20 cellular contexts compared by ENCODE assay signal in the genomic region with DNA sequence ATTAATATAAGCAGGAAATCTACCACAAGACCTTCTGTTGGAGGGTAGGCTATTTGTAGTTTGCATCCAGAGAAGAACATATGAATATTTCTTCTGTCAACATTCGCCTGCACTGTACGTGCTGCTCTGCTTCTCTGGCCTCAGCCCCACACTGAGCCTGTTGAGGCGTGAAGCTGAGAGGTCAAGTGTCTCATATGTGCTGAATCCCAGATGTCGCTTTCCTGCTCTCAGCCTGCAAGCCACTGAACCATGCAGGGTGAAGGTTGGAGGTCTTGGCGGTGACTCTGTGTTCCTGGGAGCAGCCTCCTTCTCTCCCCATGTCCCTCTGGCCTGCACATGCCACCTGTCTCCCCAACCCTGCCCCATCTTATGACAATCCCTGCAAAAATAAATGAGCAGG.
DNase-seq lines count a peak whose midpoint lies in the region; ATAC-seq, FAIRE-seq and TF ChIP-seq lines count a peak whose summit lies in the region.
"Had no signal": no experiment of that assay in that cellular context is flagged by ENCODE, and none has a peak within 500 bp of the region (broad histone marks: within the 10 kb centered on the region; RNA-seq: fewer than 3 reads in every experiment).

No MANE protein-coding gene starts in this region.

- peak; percentile 66 for DNase-seq in ACHN
- peak; percentile 56 for DNase-seq in G401 (ENCODE audit: low spot score)
- DNase-seq in NCI-H524 treated with DMSO at 0.1 percent for 48 hours (lab: John Stamatoyannopoulos, UW): peak; percentile 35
- peak; percentile 74 for DNase-seq in kidney
- no peak for DNase-seq in NCI-H1436 (lab: John Stamatoyannopoulos, UW)
- DNase-seq in H9: no peak
- no peak for DNase-seq in coronary artery (ENCODE audit: low spot score)
- DNase-seq: activated gamma-delta T cell treated with Interleukin-2 at 50 U/mL for 16 hours; aorta; COR-L47; natural killer cell; NCI-H2107; SHP77; stimulated activated naive CD8-positive, alpha-beta T cell treated with anti-CD3 and anti-CD28 coated beads, Interleukin-15, amount 100 ng/mL, for 72 hours had no signal

- no peak overlapping the region for H3K9ac ChIP-seq in kidney (ENCODE audit: low read length in 2 of 2)
- H3K9ac ChIP-seq in H9 (ENCODE audit: extremely low read depth, insufficient read length, low read length): no peak overlapping the region

- H3K18ac ChIP-seq in H9 (ENCODE audit: insufficient read length, low read depth, low read length): no peak overlapping the region

- no peak overlapping the region for H2BK120ac ChIP-seq in H9 (ENCODE audit: low read depth, low read length, poor library complexity, severe bottlenecking)

- H3K27ac ChIP-seq in kidney (ENCODE audit: low read depth in 2 of 2, low read length in 2 of 2) (peak overlapping the region; percentile 14 to 73), H9 (ENCODE audit: insufficient read length, low read depth, low read length) (no peak overlapping the region), coronary artery (no peak overlapping the region)

- in situ Hi-C loops in ACHN (cut with HindIII; ENCODE audit: low pct_ligation_motif_present, low pct_unique_long_range_greater_than_20kb, low sequenced_read_pairs) (no loop called here), G401 (cut with HindIII; ENCODE audit: low sequenced_read_pairs) (no loop called here)

- FAIRE-seq in kidney (lab: Jason Lieb, UNC): no peak
- FAIRE-seq: endothelial cell of umbilical vein, frontal cortex, H54 had no signal

- H3K9me3 Mint-ChIP-seq in H9: peaks cover 0 to 9% of the 10 kb centered on the region in 2 experiments; a peak in 1 of 5 replicates
- H3K9me3 Mint-ChIP-seq: natural killer cell; stimulated activated naive CD8-positive, alpha-beta T cell treated with anti-CD3 and anti-CD28 coated beads, Interleukin-15, amount 100 ng/mL, for 72 hours; T-helper 1 cell treated with Interleukin-12 subunit alpha and Interleukin-12 subunit beta and Interleukin-4 antibody, amounts not matched to agents 30 μg/mL and 1 μg/mL, for 36 hours had no signal

- no peak overlapping the region for H3K4me2 ChIP-seq in H9 (ENCODE audit: insufficient read depth, insufficient read length, low read length)

- no peak overlapping the region for H3K4me3 Mint-ChIP-seq in H9
- H3K4me3 Mint-ChIP-seq: natural killer cell; stimulated activated naive CD8-positive, alpha-beta T cell treated with anti-CD3 and anti-CD28 coated beads, Interleukin-15, amount 100 ng/mL, for 72 hours; T-helper 1 cell treated with Interleukin-12 subunit alpha and Interleukin-12 subunit beta and Interleukin-4 antibody, amounts not matched to agents 30 μg/mL and 1 μg/mL, for 36 hours had no signal

- H3K4me3 ChIP-seq in kidney (ENCODE audit: low read length in 2 of 2) (no peak overlapping the region), coronary artery (no peak overlapping the region)
- H3K4me3 ChIP-seq: lung had no signal

- H2BK15ac ChIP-seq in H9 (ENCODE audit: low read depth, low read length): no peak overlapping the region

- H3K23ac ChIP-seq in H9 (ENCODE audit: insufficient read length, low read depth, low read length): no peak overlapping the region

- H4K8ac ChIP-seq in H9 (replicated peaks; ENCODE audit: insufficient read length, low read depth, low read length): no peak overlapping the region

- ATAC-seq in HG03196 (IDR thresholded peaks at IDR 0.05; ENCODE audit: unreplicated experiment): no peak
- ATAC-seq: natural killer cell; stimulated activated naive CD8-positive, alpha-beta T cell treated with anti-CD3 and anti-CD28 coated beads, Interleukin-15, amount 100 ng/mL, for 72 hours had no signal

- no peak overlapping the region for H3K4ac ChIP-seq in H9 (ENCODE audit: low read depth, low read length)

- H2AK5ac ChIP-seq in H9 (ENCODE audit: insufficient read length, low read length): no peak overlapping the region

- no peaks in the 10 kb centered on the region for H3K27me3 Mint-ChIP-seq in H9 (ENCODE audit: low read depth)
- H3K27me3 Mint-ChIP-seq: stimulated activated naive CD8-positive, alpha-beta T cell treated with anti-CD3 and anti-CD28 coated beads, Interleukin-15, amount 100 ng/mL, for 72 hours had no signal

- intact Hi-C loops in kidney (cut with DNase I): no loop called here

- WGBS in H9 (ENCODE audit: extremely low coverage, insufficient read length, low lambda C conversion rate): no CpG with 5 or more reads among the region's 5 CpGs

- H3K27me3 ChIP-seq in H9 (ENCODE audit: insufficient read depth, low read length): no peaks in the 10 kb centered on the region

- H4K5ac ChIP-seq in H9 (ENCODE audit: insufficient read length, low read depth, low read length): no peak overlapping the region

- H3K4me1 ChIP-seq in kidney (ENCODE audit: control insufficient read depth in 1 of 2, insufficient read depth in 1 of 2, low read depth in 1 of 2, low read length in 2 of 2): peaks cover 16 to 31% of the 10 kb centered on the region in 2 donors
- no peaks in the 10 kb centered on the region for H3K4me1 ChIP-seq in H9 (ENCODE audit: insufficient read depth, low read length)

- no peak overlapping the region for H3K27ac Mint-ChIP-seq in H9
- H3K27ac Mint-ChIP-seq: natural killer cell; T-helper 1 cell treated with Interleukin-12 subunit alpha and Interleukin-12 subunit beta and Interleukin-4 antibody, amounts not matched to agents 30 μg/mL and 1 μg/mL, for 36 hours had no signal

- TF ChIP-seq CTCF in kidney (IDR thresholded peaks at IDR 0.05; ENCODE audit: borderline replicate concordance, extremely low read depth, insufficient read depth) (no peak), H9 (conservative IDR thresholded peaks at IDR 0.05) (no peak), coronary artery (IDR thresholded peaks at IDR 0.05) (no peak)

- no peaks in the 10 kb centered on the region for H4K20me1 ChIP-seq in H9 (ENCODE audit: control insufficient read depth, insufficient read depth, insufficient read length)

- H3K36me3 Mint-ChIP-seq in H9 (ENCODE audit: insufficient read depth in 1 of 3, low read depth in 3 of 3): peaks cover 0 to 2% (median 0%) of the 10 kb centered on the region in 3 experiments; a peak in 1 of 7 replicates
- H3K36me3 Mint-ChIP-seq: natural killer cell had no signal

- no peaks in the 10 kb centered on the region for H3K36me3 ChIP-seq in kidney (ENCODE audit: control insufficient read depth in 1 of 2, insufficient read depth in 2 of 2, low read length in 2 of 2)

- H3K56ac ChIP-seq in H9 (ENCODE audit: insufficient read length, low read depth, low read length): no peak overlapping the region

- H3K79me2 ChIP-seq in H9 (ENCODE audit: insufficient read depth, low read length): no peaks in the 10 kb centered on the region

- no peak overlapping the region for H2AFZ ChIP-seq in H9 (ENCODE audit: low read length)

- no peaks in the 10 kb centered on the region for H3K23me2 ChIP-seq in H9 (ENCODE audit: insufficient read length, low read depth, low read length, poor library complexity, severe bottlenecking)

- no peaks in the 10 kb centered on the region for H3K79me1 ChIP-seq in H9 (ENCODE audit: insufficient read depth, low read depth, low read length, poor library complexity, severe bottlenecking)

- H2BK20ac ChIP-seq in H9 (ENCODE audit: low read depth, low read length, poor library complexity, severe bottlenecking): no peak overlapping the region

- H2BK12ac ChIP-seq in H9 (ENCODE audit: insufficient read length, low read depth, low read length): no peak overlapping the region

- H3T11ph ChIP-seq in H9 (ENCODE audit: low read length): no peak overlapping the region

- no peak overlapping the region for H3K14ac ChIP-seq in H9 (ENCODE audit: insufficient read depth, low read length)

- no peak overlapping the region for H2BK5ac ChIP-seq in H9 (ENCODE audit: insufficient read length, low read length)

- H3K9me3 ChIP-seq in kidney (ENCODE audit: control insufficient read depth in 1 of 2, low read length in 2 of 2) (no peaks in the 10 kb centered on the region), H9 (ENCODE audit: control insufficient read depth, low read depth, low read length) (no peaks in the 10 kb centered on the region)

- no peak overlapping the region for H4K91ac ChIP-seq in H9 (ENCODE audit: insufficient read length, low read depth, low read length)

- no peaks in the 10 kb centered on the region for H3K4me1 Mint-ChIP-seq in H9
- H3K4me1 Mint-ChIP-seq: natural killer cell; stimulated activated naive CD8-positive, alpha-beta T cell treated with anti-CD3 and anti-CD28 coated beads, Interleukin-15, amount 100 ng/mL, for 72 hours had no signal

Comparison
In these comparisons a context has a peak if more than half of its experiments do, and no peak if none do; other contexts are left out.
1. DNase-seq: peak in ACHN (single experiment), G401 (single experiment), NCI-H524 treated with DMSO at 0.1 percent for 48 hours (single experiment) and kidney (single experiment); none in NCI-H1436 (single experiment), H9 (single experiment) and coronary artery (single experiment).
2. H3K27ac ChIP-seq: peak in kidney (2 of 2); none in H9 (single experiment) and coronary artery (0 of 2).